Comparison of ENCODE assay signal across 13 cellular contexts in genomic region chr2:220076734-220077133, GRCh38.
DNase-seq lines count a peak whose midpoint lies in the region; ATAC-seq and TF ChIP-seq lines count a peak whose summit lies in the region.
"Had no signal": no experiment of that assay in that cellular context is flagged by ENCODE, and none has a peak within 500 bp of the region (broad histone marks: within the 10 kb centered on the region; RNA-seq: fewer than 3 reads in every experiment).

No MANE protein-coding gene starts in this region.

- H3K4me3 Mint-ChIP-seq in activated CD4-positive, alpha-beta T cell treated with anti-CD3 and anti-CD28 coated beads for 36 hours: no peak overlapping the region
- H3K4me3 Mint-ChIP-seq: activated T-helper 17 cell treated with anti-CD3 and anti-CD28 coated beads, Interleukin-2, amount 50 U/mL, for 72 hours; naive thymus-derived CD4-positive, alpha-beta T cell; T-helper 17 cell had no signal

- CTCF ChIA-PET in activated CD4-positive, alpha-beta T cell treated with anti-CD3 and anti-CD28 coated beads for 36 hours (lab: Charles Lee): interaction anchor here (0.6 kb wide), 1 partner anchor 155 kb away, joined by 3 read pairs; no protein-coding TSS in a partner anchor

- H3K4me1 Mint-ChIP-seq in activated CD4-positive, alpha-beta T cell treated with anti-CD3 and anti-CD28 coated beads for 36 hours: no peaks in the 10 kb centered on the region
- H3K4me1 Mint-ChIP-seq: activated T-helper 17 cell treated with anti-CD3 and anti-CD28 coated beads, Interleukin-2, amount 50 U/mL, for 72 hours; naive thymus-derived CD4-positive, alpha-beta T cell; T-helper 17 cell had no signal

- H3K36me3 ChIP-seq in H7 (replicated peaks; ENCODE audit: control insufficient read depth, insufficient read depth, low read length): no peaks in the 10 kb centered on the region
- H3K36me3 ChIP-seq in cardiac muscle cell: no peaks in the 10 kb centered on the region
- no peaks in the 10 kb centered on the region for H3K36me3 ChIP-seq in smooth muscle cell (ENCODE audit: low read depth)

- H3K27me3 ChIP-seq in H7 (ENCODE audit: control insufficient read depth, insufficient read depth, low read length): no peaks in the 10 kb centered on the region
- H3K27me3 ChIP-seq in cardiac muscle cell: no peaks in the 10 kb centered on the region
- H3K27me3 ChIP-seq in smooth muscle cell (ENCODE audit: low read depth): peaks cover 3% of the 10 kb centered on the region

- TF ChIP-seq CTCF in WI38 (IDR thresholded peaks at IDR 0.05; ENCODE audit: low read depth, low read length) (0 out of 2 replicates have a peak, but pooled peaks have one; percentile 18), cardiac muscle cell (IDR thresholded peaks at IDR 0.05; ENCODE audit: low read depth, low read length) (peak; percentile 58), smooth muscle cell (IDR thresholded peaks at IDR 0.05; ENCODE audit: borderline replicate concordance, insufficient read depth, poor library complexity, severe bottlenecking) (no peak)

- no peak overlapping the region for H3K27ac ChIP-seq in cardiac muscle cell
- peak overlapping the region; percentile 59 for H3K27ac ChIP-seq in smooth muscle cell (ENCODE audit: low read depth)

- no peaks in the 10 kb centered on the region for H3K79me2 ChIP-seq in smooth muscle cell (ENCODE audit: low read depth)

- H3K9me3 Mint-ChIP-seq in activated CD4-positive, alpha-beta T cell treated with anti-CD3 and anti-CD28 coated beads for 36 hours (ENCODE audit: low read depth): no peaks in the 10 kb centered on the region
- H3K9me3 Mint-ChIP-seq: activated T-helper 17 cell treated with anti-CD3 and anti-CD28 coated beads, Interleukin-2, amount 50 U/mL, for 72 hours had no signal

- H3K27me3 Mint-ChIP-seq in activated CD4-positive, alpha-beta T cell treated with anti-CD3 and anti-CD28 coated beads for 36 hours: peaks cover 2% of the 10 kb centered on the region

- H3K4me3 ChIP-seq in H7 (ENCODE audit: insufficient read depth, low read depth, low read length) (no peak overlapping the region), WI38 (ENCODE audit: low read depth, low read length) (no peak overlapping the region), cardiac muscle cell (no peak overlapping the region), smooth muscle cell (no peak overlapping the region)

- H3K9me3 ChIP-seq in cardiac muscle cell (ENCODE audit: low read depth) (no peaks in the 10 kb centered on the region), smooth muscle cell (replicated peaks; ENCODE audit: low read depth) (no peaks in the 10 kb centered on the region)

- peak overlapping the region; percentile 43 for H3K4me2 ChIP-seq in smooth muscle cell

- no peaks in the 10 kb centered on the region for H4K20me1 ChIP-seq in smooth muscle cell (ENCODE audit: low read depth)

- WGBS in smooth muscle cell (ENCODE audit: low lambda C conversion rate): 50% methylated on average over 9 of the region's 9 CpGs

- no peak overlapping the region for H3K27ac Mint-ChIP-seq in activated CD4-positive, alpha-beta T cell treated with anti-CD3 and anti-CD28 coated beads for 36 hours
- H3K27ac Mint-ChIP-seq: activated T-helper 17 cell treated with anti-CD3 and anti-CD28 coated beads, Interleukin-2, amount 50 U/mL, for 72 hours; naive thymus-derived CD4-positive, alpha-beta T cell; T-helper 17 cell had no signal

- intact Hi-C loops in activated CD4-positive, alpha-beta T cell treated with anti-CD3 and anti-CD28 coated beads for 36 hours (cut with DNase I, micrococcal nuclease): no loop called here

- POLR2A ChIA-PET in activated CD4-positive, alpha-beta T cell treated with anti-CD3 and anti-CD28 coated beads for 36 hours (lab: Charles Lee): no interaction called here

- ATAC-seq in activated CD4-positive, alpha-beta T cell treated with anti-CD3 and anti-CD28 coated beads for 36 hours: no peak
- ATAC-seq: activated T-helper 17 cell treated with anti-CD3 and anti-CD28 coated beads, Interleukin-2, amount 50 U/mL, for 72 hours; naive thymus-derived CD4-positive, alpha-beta T cell; T-helper 17 cell had no signal

- H3K4me1 ChIP-seq in cardiac muscle cell (ENCODE audit: low read depth): peaks cover 3% of the 10 kb centered on the region
- H3K4me1 ChIP-seq in smooth muscle cell (ENCODE audit: low read depth): peaks cover 23% of the 10 kb centered on the region

- no peak overlapping the region for H3K9ac ChIP-seq in smooth muscle cell (ENCODE audit: low read depth)

- peak overlapping the region; percentile 36 for H2AFZ ChIP-seq in smooth muscle cell (ENCODE audit: low read depth)

- H3K36me3 Mint-ChIP-seq in activated CD4-positive, alpha-beta T cell treated with anti-CD3 and anti-CD28 coated beads for 36 hours (ENCODE audit: low read depth): no peaks in the 10 kb centered on the region
- H3K36me3 Mint-ChIP-seq: naive thymus-derived CD4-positive, alpha-beta T cell had no signal

- peak; percentile 38 for DNase-seq in H7
- DNase-seq in cardiac muscle cell (ENCODE audit: low read depth in 1 of 2, low spot score in 1 of 2): peak; percentile 27 to 78
- no peak for DNase-seq in smooth muscle cell (lab: John Stamatoyannopoulos, UW; ENCODE audit: unreplicated experiment)
- no peak for DNase-seq in activated CD4-positive, alpha-beta T cell treated with anti-CD3 and anti-CD28 coated beads for 36 hours
- DNase-seq in NOMO-1 treated with dmso at 0.1 percent for 144 hours (lab: John Stamatoyannopoulos, UW; ENCODE audit: unreplicated experiment): no peak
- no peak for DNase-seq in NCI-H1930 (lab: John Stamatoyannopoulos, UW)
- DNase-seq in NCI-H146 treated with DMSO at 0.1 percent for 48 hours (lab: John Stamatoyannopoulos, UW; ENCODE audit: unreplicated experiment): no peak
- DNase-seq: foreskin melanocyte; naive thymus-derived CD4-positive, alpha-beta T cell; NCI-H2029; T-helper 17 cell had no signal

- H3F3A ChIP-seq in smooth muscle cell (ENCODE audit: low read depth): peaks cover 4% of the 10 kb centered on the region

Comparison
In these comparisons a context has a peak if more than half of its experiments do, and no peak if none do; other contexts are left out.
1. DNase-seq: peak in H7 (single experiment) and cardiac muscle cell (2 of 2); none in smooth muscle cell (single experiment), activated CD4-positive, alpha-beta T cell treated with anti-CD3 and anti-CD28 coated beads for 36 hours (single experiment), NOMO-1 treated with dmso at 0.1 percent for 144 hours (single experiment), NCI-H1930 (0 of 2) and NCI-H146 treated with DMSO at 0.1 percent for 48 hours (single experiment).